15 cellular contexts compared by ENCODE assay signal in genomic region chr16:50449800-50450199, GRCh38.
DNase-seq lines count a peak whose midpoint lies in the region; ATAC-seq, FAIRE-seq and TF ChIP-seq lines count a peak whose summit lies in the region.
"Had no signal": no experiment of that assay in that cellular context is flagged by ENCODE, and none has a peak within 500 bp of the region (broad histone marks: within the 10 kb centered on the region; RNA-seq: fewer than 3 reads in every experiment).

No MANE protein-coding gene starts in this region.

- 80% methylated on average over 6 of the region's 6 CpGs; no CpG with 5 or more reads in 1 of the 2 experiments for WGBS in H1 (ENCODE audit: extremely low coverage in 1 of 2, insufficient coverage in 1 of 2, insufficient read length in 1 of 2, insufficient replicate concordance in 2 of 2, low coverage in 1 of 2, low lambda C conversion rate in 2 of 2, missing lambda C conversion rate in 1 of 2), 2 experiments

- POLR2A ChIA-PET in activated naive CD8-positive, alpha-beta T cell treated with anti-CD3 and anti-CD28 coated beads, Interleukin-2, amount 10 ng/mL, durations not matched to agents 7 days and 5 days (lab: Charles Lee): interaction anchor here (0.6 kb wide), 1 partner anchor 336 kb away, joined by 3 read pairs; no protein-coding TSS in a partner anchor
- POLR2A ChIA-PET in HEK293T (lab: Yijun Ruan, JAX) (no interaction called here), H1 (lab: Charles Lee; ENCODE audit: partially characterized antibody) (no interaction called here)

- H3K56ac ChIP-seq in H1 (replicated peaks; ENCODE audit: insufficient read length, low read depth, low read length): no peak overlapping the region

- no peak overlapping the region for H2BK12ac ChIP-seq in H1 (ENCODE audit: low read depth, low read length)

- H4K20me1 ChIP-seq in H1 (replicated peaks in 1 of 2; ENCODE audit: control insufficient read depth in 1 of 2, insufficient read depth in 2 of 2, low read length in 2 of 2): no peaks in the 10 kb centered on the region
- H4K20me1 ChIP-seq: BLaER1 treated with 17β-estradiol and CSF1 and Interleukin-3, amounts not matched to agents 10 nM and 100 nM had no signal

- H4K5ac ChIP-seq in H1 (ENCODE audit: insufficient read length, low read depth, low read length): no peak overlapping the region

- no peak overlapping the region for H3K4ac ChIP-seq in H1 (replicated peaks; ENCODE audit: insufficient read length, low read depth, low read length)

- peaks cover 9 to 30% (median 17%) of the 10 kb centered on the region in 4 experiments; a peak in 6 of 7 replicates for H3K4me1 ChIP-seq in H1 (replicated peaks in 1 of 4; ENCODE audit: control insufficient read depth in 3 of 4, insufficient read depth in 4 of 4, low read length in 3 of 4)
- H3K4me1 ChIP-seq: BLaER1 treated with 17β-estradiol and CSF1 and Interleukin-3, amounts not matched to agents 10 nM and 100 nM had no signal

- no peaks in the 10 kb centered on the region for H3K27me3 Mint-ChIP-seq in activated naive CD8-positive, alpha-beta T cell treated with anti-CD3 and anti-CD28 coated beads, Interleukin-2, amount 10 ng/mL, durations not matched to agents 7 days and 5 days
- H3K27me3 Mint-ChIP-seq in activated naive CD8-positive, alpha-beta T cell treated with anti-CD3 and anti-CD28 coated beads for 36 hours: no peaks in the 10 kb centered on the region
- peaks cover 5% of the 10 kb centered on the region for H3K27me3 Mint-ChIP-seq in endothelial cell (ENCODE audit: unreplicated experiment)

- H4K91ac ChIP-seq in H1 (replicated peaks; ENCODE audit: insufficient read length, low read length): no peak overlapping the region

- no peaks in the 10 kb centered on the region; a peak in 1 of 7 replicates for H3K27me3 ChIP-seq in H1 (replicated peaks in 1 of 4; ENCODE audit: control insufficient read depth in 3 of 4, extremely low read depth in 1 of 4, insufficient read depth in 3 of 4, low read length in 3 of 4)
- H3K27me3 ChIP-seq: BLaER1 treated with 17β-estradiol and CSF1 and Interleukin-3, amounts not matched to agents 10 nM and 100 nM had no signal

- no peak overlapping the region for H3K27ac Mint-ChIP-seq in activated naive CD8-positive, alpha-beta T cell treated with anti-CD3 and anti-CD28 coated beads, Interleukin-2, amount 10 ng/mL, durations not matched to agents 7 days and 5 days
- no peak overlapping the region for H3K27ac Mint-ChIP-seq in activated naive CD8-positive, alpha-beta T cell treated with anti-CD3 and anti-CD28 coated beads for 36 hours
- no peak overlapping the region for H3K27ac Mint-ChIP-seq in endothelial cell (ENCODE audit: unreplicated experiment)
- H3K27ac Mint-ChIP-seq: CD4-positive, CD25-positive, alpha-beta regulatory T cell; GM23338 had no signal

- no peak for TF ChIP-seq EP300 in H1 (IDR thresholded peaks at IDR 0.05; ENCODE audit: borderline replicate concordance in 1 of 2, low read depth in 2 of 2, low read length in 2 of 2)

- no peaks in the 10 kb centered on the region for H3K36me3 Mint-ChIP-seq in activated naive CD8-positive, alpha-beta T cell treated with anti-CD3 and anti-CD28 coated beads, Interleukin-2, amount 10 ng/mL, durations not matched to agents 7 days and 5 days
- H3K36me3 Mint-ChIP-seq in activated naive CD8-positive, alpha-beta T cell treated with anti-CD3 and anti-CD28 coated beads for 36 hours: no peaks in the 10 kb centered on the region
- H3K36me3 Mint-ChIP-seq in endothelial cell (ENCODE audit: low read depth, unreplicated experiment): no peaks in the 10 kb centered on the region
- H3K36me3 Mint-ChIP-seq: CD4-positive, CD25-positive, alpha-beta regulatory T cell had no signal

- peak; percentile 2 for DNase-seq in activated naive CD8-positive, alpha-beta T cell treated with anti-CD3 and anti-CD28 coated beads, Interleukin-2, amount 10 ng/mL, durations not matched to agents 7 days and 5 days
- DNase-seq in activated naive CD8-positive, alpha-beta T cell treated with anti-CD3 and anti-CD28 coated beads for 36 hours: no peak
- DNase-seq in HEK293T (ENCODE audit: extremely low spot score): no peak
- no peak for DNase-seq in H1 (ENCODE audit: low read depth in 1 of 2, low spot score in 2 of 2)
- peak; percentile 39 for DNase-seq in retina
- no peak for DNase-seq in OCI-M1 (lab: John Stamatoyannopoulos, UW)
- no peak for DNase-seq in endothelial cell (ENCODE audit: low spot score)
- DNase-seq: ACHN; CD4-positive, CD25-positive, alpha-beta regulatory T cell; DMS53; H9 had no signal

- H3K36me3 ChIP-seq in H1 (ENCODE audit: control insufficient read depth in 2 of 4, insufficient read depth in 4 of 4, low read length in 3 of 4): no peaks in the 10 kb centered on the region
- H3K36me3 ChIP-seq: BLaER1 treated with 17β-estradiol and CSF1 and Interleukin-3, amounts not matched to agents 10 nM and 100 nM had no signal

- no peak overlapping the region for H3K4me3 Mint-ChIP-seq in activated naive CD8-positive, alpha-beta T cell treated with anti-CD3 and anti-CD28 coated beads, Interleukin-2, amount 10 ng/mL, durations not matched to agents 7 days and 5 days
- H3K4me3 Mint-ChIP-seq in activated naive CD8-positive, alpha-beta T cell treated with anti-CD3 and anti-CD28 coated beads for 36 hours: no peak overlapping the region
- H3K4me3 Mint-ChIP-seq in endothelial cell (ENCODE audit: unreplicated experiment): no peak overlapping the region
- H3K4me3 Mint-ChIP-seq: CD4-positive, CD25-positive, alpha-beta regulatory T cell; GM23338; H9 had no signal

- TF ChIP-seq CTCF in H1 (IDR thresholded peaks at IDR 0.05; ENCODE audit: control extremely low read depth in 1 of 3, insufficient read depth in 1 of 3, low read depth in 1 of 3, low read length in 3 of 3) (no peak), endothelial cell (IDR thresholded peaks at IDR 0.05; ENCODE audit: unreplicated experiment) (no peak)

- no peak for FAIRE-seq in H1 (lab: Jason Lieb, UNC)
- FAIRE-seq: GM12878 had no signal

- TF ChIP-seq POLR2A in H1 (IDR thresholded peaks at IDR 0.05; ENCODE audit: control extremely low read depth in 1 of 2, low read depth in 2 of 2, low read length in 2 of 2): no peak

- H3K79me1 ChIP-seq in H1 (ENCODE audit: low read depth, low read length): peaks cover 2% of the 10 kb centered on the region; the same call in 1 of the 2 replicates

- no peak overlapping the region for H3K4me3 ChIP-seq in H1 (ENCODE audit: extremely low read depth in 1 of 4, insufficient read depth in 2 of 4, low read depth in 3 of 4, low read length in 4 of 4)
- H3K4me3 ChIP-seq: BLaER1 treated with 17β-estradiol and CSF1 and Interleukin-3, amounts not matched to agents 10 nM and 100 nM; GM12878; GM23338 had no signal

- no peak for TF ChIP-seq RAD21 in H1 (IDR thresholded peaks at IDR 0.05 in 1 of 2, conservative IDR thresholded peaks at IDR 0.05 in 1 of 2; ENCODE audit: low read depth in 2 of 2, low read length in 2 of 2)

- CTCF ChIA-PET in HEK293T (lab: Yijun Ruan, JAX) (no interaction called here), H1 (lab: Charles Lee; ENCODE audit: partially characterized antibody) (interaction anchor here (0.8 to 7.5 kb wide), 17 partner anchors 10 to 218 kb away, joined by 3 to 55 read pairs (median 4); no protein-coding TSS in a partner anchor)

- no peak overlapping the region; the same call in 1 of the 2 replicates for H2BK20ac ChIP-seq in H1 (ENCODE audit: low read length)

- no peak overlapping the region for H4K8ac ChIP-seq in H1 (ENCODE audit: extremely low read depth, insufficient read depth, low read length)

- no peaks in the 10 kb centered on the region for H3K9me3 Mint-ChIP-seq in activated naive CD8-positive, alpha-beta T cell treated with anti-CD3 and anti-CD28 coated beads, Interleukin-2, amount 10 ng/mL, durations not matched to agents 7 days and 5 days
- no peaks in the 10 kb centered on the region for H3K9me3 Mint-ChIP-seq in activated naive CD8-positive, alpha-beta T cell treated with anti-CD3 and anti-CD28 coated beads for 36 hours
- H3K9me3 Mint-ChIP-seq in endothelial cell (ENCODE audit: unreplicated experiment): no peaks in the 10 kb centered on the region
- H3K9me3 Mint-ChIP-seq: CD4-positive, CD25-positive, alpha-beta regulatory T cell; GM23338; H9 had no signal

- H3K4me1 Mint-ChIP-seq in activated naive CD8-positive, alpha-beta T cell treated with anti-CD3 and anti-CD28 coated beads, Interleukin-2, amount 10 ng/mL, durations not matched to agents 7 days and 5 days: no peaks in the 10 kb centered on the region
- no peaks in the 10 kb centered on the region for H3K4me1 Mint-ChIP-seq in activated naive CD8-positive, alpha-beta T cell treated with anti-CD3 and anti-CD28 coated beads for 36 hours
- H3K4me1 Mint-ChIP-seq in endothelial cell (ENCODE audit: unreplicated experiment): no peaks in the 10 kb centered on the region

- H2BK15ac ChIP-seq in H1 (ENCODE audit: low read length): no peak overlapping the region

- no peak overlapping the region for H3K4me2 ChIP-seq in H1 (ENCODE audit: insufficient read depth in 1 of 2, low read depth in 2 of 2, low read length in 2 of 2)
- H3K4me2 ChIP-seq: BLaER1 treated with 17β-estradiol and CSF1 and Interleukin-3, amounts not matched to agents 10 nM and 100 nM; GM23338 had no signal

- H3K9me3 ChIP-seq in H1 (ENCODE audit: insufficient read depth in 2 of 2, low read depth in 1 of 2, low read length in 1 of 2): no peaks in the 10 kb centered on the region
- H3K9me3 ChIP-seq: BLaER1 treated with 17β-estradiol and CSF1 and Interleukin-3, amounts not matched to agents 10 nM and 100 nM had no signal

- H2BK120ac ChIP-seq in H1 (replicated peaks; ENCODE audit: low read depth, low read length): peak overlapping the region; percentile 12

- no peak overlapping the region for H3K9ac ChIP-seq in H1 (replicated peaks in 1 of 4; ENCODE audit: extremely low read depth in 1 of 4, low read depth in 3 of 4, low read length in 3 of 4)
- H3K9ac ChIP-seq: BLaER1 treated with 17β-estradiol and CSF1 and Interleukin-3, amounts not matched to agents 10 nM and 100 nM had no signal

- no peak overlapping the region for H2AK5ac ChIP-seq in H1 (ENCODE audit: low read depth, low read length)

- H3K18ac ChIP-seq in H1 (ENCODE audit: extremely low read depth, low read length): no peak overlapping the region; the same call in 1 of the 2 replicates

- H3K14ac ChIP-seq in H1 (ENCODE audit: insufficient read length): no peak overlapping the region

- no peak overlapping the region for H2AFZ ChIP-seq in H1 (ENCODE audit: low read length)

- no peak overlapping the region for H3K23ac ChIP-seq in H1 (ENCODE audit: insufficient read length)

- no peak overlapping the region for H2BK5ac ChIP-seq in H1 (ENCODE audit: low read depth, low read length)

- no peak for ATAC-seq in activated naive CD8-positive, alpha-beta T cell treated with anti-CD3 and anti-CD28 coated beads, Interleukin-2, amount 10 ng/mL, durations not matched to agents 7 days and 5 days (ENCODE audit: low read depth)
- no peak for ATAC-seq in GM18909 (IDR thresholded peaks at IDR 0.05; ENCODE audit: poor library complexity, unreplicated experiment)
- ATAC-seq: GM12878 had no signal

- H3K27ac ChIP-seq in H1 (ENCODE audit: low read depth, low read length): no peak overlapping the region
- H3K27ac ChIP-seq: BLaER1 treated with 17β-estradiol and CSF1 and Interleukin-3, amounts not matched to agents 10 nM and 100 nM had no signal

- no peaks in the 10 kb centered on the region for H3K79me2 ChIP-seq in H1 (ENCODE audit: control insufficient read depth in 1 of 2, insufficient read depth in 2 of 2, low read length in 2 of 2)

- no peaks in the 10 kb centered on the region for H3K23me2 ChIP-seq in H1 (ENCODE audit: low read depth, low read length)

Comparison
In these comparisons a context has a peak if more than half of its experiments do, and no peak if none do; other contexts are left out.
1. DNase-seq: peak in activated naive CD8-positive, alpha-beta T cell treated with anti-CD3 and anti-CD28 coated beads, Interleukin-2, amount 10 ng/mL, durations not matched to agents 7 days and 5 days (single experiment) and retina (single experiment); none in activated naive CD8-positive, alpha-beta T cell treated with anti-CD3 and anti-CD28 coated beads for 36 hours (single experiment), HEK293T (single experiment), H1 (0 of 2), OCI-M1 (single experiment) and endothelial cell (single experiment).